Comparison of ENCODE assay signal across 25 cellular contexts in genomic region chr18:75546964-75547363, GRCh38.
A peak's percentile ranks its signal among the peaks of the same experiment; 100 is the strongest.
DNase-seq lines count a peak whose midpoint lies in the region; ATAC-seq and TF ChIP-seq lines count a peak whose summit lies in the region.
"Had no signal": no experiment of that assay in that cellular context is flagged by ENCODE, and none has a peak within 500 bp of the region (broad histone marks: within the 10 kb centered on the region; RNA-seq: fewer than 3 reads in every experiment).

No MANE protein-coding gene starts in this region.

- H3K9me3 ChIP-seq in BE2C, result no peaks in the 10 kb centered on the region
- no peaks in the 10 kb centered on the region; the same call in 1 of the 2 replicates for H3K9me3 ChIP-seq in Loucy (ENCODE audit: insufficient read depth, low read depth, low read length)
- H3K9me3 ChIP-seq in upper lobe of right lung, result no peaks in the 10 kb centered on the region
- H3K9me3 ChIP-seq: body of pancreas, mucosa of descending colon, prostate gland, suprapubic skin, uterus had no signal

- H3K4me3 ChIP-seq in BE2C (ENCODE audit: low read depth, low read length) (no peak overlapping the region), Loucy (ENCODE audit: low read length, poor library complexity, severe bottlenecking) (no peak overlapping the region), astrocyte of the spinal cord (ENCODE audit: low read depth, low read length) (no peak overlapping the region), upper lobe of right lung (no peak overlapping the region)
- H3K4me3 ChIP-seq: body of pancreas, hepatocyte, mucosa of descending colon, prostate gland, suprapubic skin, uterus had no signal

- intact Hi-C loops in upper lobe of right lung (cut with DNase I), result no loop called here
- intact Hi-C loops in left colon (cut with DNase I, micrococcal nuclease), result no loop called here

- H3K79me2 ChIP-seq in Loucy (ENCODE audit: insufficient read depth, low read length), result no peaks in the 10 kb centered on the region
- H3K79me2 ChIP-seq: hepatocyte had no signal

- in situ Hi-C loops in astrocyte of the spinal cord (cut with HindIII; ENCODE audit: low sequenced_read_pairs), result no loop called here

- no peaks in the 10 kb centered on the region for H3F3A ChIP-seq in Loucy (ENCODE audit: low read depth)

- H3K27me3 Mint-ChIP-seq in stimulated activated naive CD8-positive, alpha-beta T cell treated with anti-CD3 and anti-CD28 coated beads, Interleukin-15, amount 100 ng/mL, for 72 hours, result peaks cover 30% of the 10 kb centered on the region
- H3K27me3 Mint-ChIP-seq: activated B cell treated with CpG ODN at 0.5 μM for 24 hours had no signal

- H3K27me3 ChIP-seq in BE2C (no peaks in the 10 kb centered on the region), Loucy (ENCODE audit: insufficient read depth, low read length, poor library complexity, severe bottlenecking) (no peaks in the 10 kb centered on the region), upper lobe of right lung (peaks cover 4% of the 10 kb centered on the region)
- H3K27me3 ChIP-seq: hepatocyte, suprapubic skin, uterus had no signal

- DNase-seq in BE2C (no peak), astrocyte of the spinal cord (ENCODE audit: low read depth, low spot score) (no peak), upper lobe of right lung (no peak), hypothalamus (lab: John Stamatoyannopoulos, UW) (no peak), left colon (no peak)
- no peak for DNase-seq in stimulated activated naive CD8-positive, alpha-beta T cell treated with anti-CD3 and anti-CD28 coated beads, Interleukin-15, amount 100 ng/mL, for 72 hours
- DNase-seq: activated B cell treated with CpG ODN at 0.5 μM for 24 hours; activated CD4-positive, alpha-beta memory T cell treated with anti-CD3 and anti-CD28 coated beads for 36 hours; activated gamma-delta T cell; activated naive CD8-positive, alpha-beta T cell treated with anti-CD3 and anti-CD28 coated beads, Interleukin-2, amount 50 U/mL, for 24 hours; body of pancreas; CD4-positive, CD25-positive, alpha-beta regulatory T cell; foreskin melanocyte; mucosa of descending colon; NCI-H1417 treated with DMSO at 0.1 percent for 48 hours; uterus had no signal

- H4K20me1 ChIP-seq in Loucy (ENCODE audit: insufficient read depth, low read length, poor library complexity, severe bottlenecking), result no peaks in the 10 kb centered on the region

- no peaks in the 10 kb centered on the region for H3K9me3 Mint-ChIP-seq in stimulated activated naive CD8-positive, alpha-beta T cell treated with anti-CD3 and anti-CD28 coated beads, Interleukin-15, amount 100 ng/mL, for 72 hours
- H3K9me3 Mint-ChIP-seq: activated CD4-positive, alpha-beta memory T cell treated with anti-CD3 and anti-CD28 coated beads for 36 hours; activated naive CD8-positive, alpha-beta T cell treated with anti-CD3 and anti-CD28 coated beads, Interleukin-2, amount 50 U/mL, for 24 hours; T-helper 2 cell treated with Interferon-gamma antibody and Interleukin-4, amounts not matched to agents 5 μg/mL and 100 μg/mL, for 36 hours had no signal

- no peak overlapping the region for H3K27ac Mint-ChIP-seq in stimulated activated naive CD8-positive, alpha-beta T cell treated with anti-CD3 and anti-CD28 coated beads, Interleukin-15, amount 100 ng/mL, for 72 hours
- H3K27ac Mint-ChIP-seq: activated B cell treated with CpG ODN at 0.5 μM for 24 hours; activated CD4-positive, alpha-beta memory T cell treated with anti-CD3 and anti-CD28 coated beads for 36 hours; activated naive CD8-positive, alpha-beta T cell treated with anti-CD3 and anti-CD28 coated beads, Interleukin-2, amount 50 U/mL, for 24 hours; CD4-positive, CD25-positive, alpha-beta regulatory T cell; T-helper 2 cell treated with Interferon-gamma antibody and Interleukin-4, amounts not matched to agents 5 μg/mL and 100 μg/mL, for 36 hours had no signal

- H3K36me3 ChIP-seq in BE2C (no peaks in the 10 kb centered on the region), Loucy (ENCODE audit: insufficient read depth, low read length) (no peaks in the 10 kb centered on the region), upper lobe of right lung (no peaks in the 10 kb centered on the region)
- H3K36me3 ChIP-seq: prostate gland, suprapubic skin, uterus had no signal

- ATAC-seq in upper lobe of right lung (no peak), left colon (no peak)
- ATAC-seq in stimulated activated naive CD8-positive, alpha-beta T cell treated with anti-CD3 and anti-CD28 coated beads, Interleukin-15, amount 100 ng/mL, for 72 hours, result no peak
- ATAC-seq: activated naive CD8-positive, alpha-beta T cell treated with anti-CD3 and anti-CD28 coated beads, Interleukin-2, amount 50 U/mL, for 24 hours; body of pancreas; mucosa of descending colon; SK-N-SH treated with all-trans-retinoic acid at 6 μM for 48 hours had no signal

- no peaks in the 10 kb centered on the region for H3K4me1 Mint-ChIP-seq in stimulated activated naive CD8-positive, alpha-beta T cell treated with anti-CD3 and anti-CD28 coated beads, Interleukin-15, amount 100 ng/mL, for 72 hours
- H3K4me1 Mint-ChIP-seq: activated B cell treated with CpG ODN at 0.5 μM for 24 hours; CD4-positive, CD25-positive, alpha-beta regulatory T cell had no signal

- H3K4me2 ChIP-seq in Loucy (ENCODE audit: low read depth, low read length, poor library complexity, severe bottlenecking), result no peak overlapping the region
- H3K4me2 ChIP-seq: hepatocyte had no signal

- H2AFZ ChIP-seq in Loucy (ENCODE audit: low read length), result no peak overlapping the region
- H2AFZ ChIP-seq: hepatocyte had no signal

- H3K9ac ChIP-seq in Loucy (ENCODE audit: low read depth, low read length, poor library complexity, severe bottlenecking), result no peak overlapping the region

- no peak overlapping the region for H3K27ac ChIP-seq in upper lobe of right lung
- H3K27ac ChIP-seq: body of pancreas, hepatocyte, prostate gland, RWPE1, suprapubic skin, uterus had no signal

- H3K9me2 ChIP-seq in Loucy (replicated peaks; ENCODE audit: low read depth, low read length), result no peaks in the 10 kb centered on the region

- H3K4me3 Mint-ChIP-seq in stimulated activated naive CD8-positive, alpha-beta T cell treated with anti-CD3 and anti-CD28 coated beads, Interleukin-15, amount 100 ng/mL, for 72 hours, result no peak overlapping the region
- H3K4me3 Mint-ChIP-seq: activated B cell treated with CpG ODN at 0.5 μM for 24 hours; activated CD4-positive, alpha-beta memory T cell treated with anti-CD3 and anti-CD28 coated beads for 36 hours; activated naive CD8-positive, alpha-beta T cell treated with anti-CD3 and anti-CD28 coated beads, Interleukin-2, amount 50 U/mL, for 24 hours; CD4-positive, CD25-positive, alpha-beta regulatory T cell; neural crest cell; T-helper 2 cell treated with Interferon-gamma antibody and Interleukin-4, amounts not matched to agents 5 μg/mL and 100 μg/mL, for 36 hours had no signal

- H3K4me1 ChIP-seq in BE2C, result no peaks in the 10 kb centered on the region
- H3K4me1 ChIP-seq in Loucy (ENCODE audit: insufficient read depth, low read length, poor library complexity, severe bottlenecking), result no peaks in the 10 kb centered on the region
- H3K4me1 ChIP-seq in upper lobe of right lung, result no peaks in the 10 kb centered on the region
- H3K4me1 ChIP-seq: body of pancreas, prostate gland, uterus had no signal

- TF ChIP-seq CTCF in BE2C (IDR thresholded peaks at IDR 0.05; ENCODE audit: low read depth, low read length) (peak; percentile 21), GM12873 (IDR thresholded peaks at IDR 0.05; ENCODE audit: insufficient read depth, low read depth, low read length, missing control alignments) (peak; percentile 42), Loucy (conservative IDR thresholded peaks at IDR 0.05; ENCODE audit: low read length) (peak; percentile 32; the same call in 1 of the 2 replicates), astrocyte of the spinal cord (IDR thresholded peaks at IDR 0.05; ENCODE audit: low read depth, low read length) (peak; percentile 7), upper lobe of right lung (IDR thresholded peaks at IDR 0.05) (no peak)
